Comparison of ENCODE assay signal across 8 cellular contexts in the genomic region with DNA sequence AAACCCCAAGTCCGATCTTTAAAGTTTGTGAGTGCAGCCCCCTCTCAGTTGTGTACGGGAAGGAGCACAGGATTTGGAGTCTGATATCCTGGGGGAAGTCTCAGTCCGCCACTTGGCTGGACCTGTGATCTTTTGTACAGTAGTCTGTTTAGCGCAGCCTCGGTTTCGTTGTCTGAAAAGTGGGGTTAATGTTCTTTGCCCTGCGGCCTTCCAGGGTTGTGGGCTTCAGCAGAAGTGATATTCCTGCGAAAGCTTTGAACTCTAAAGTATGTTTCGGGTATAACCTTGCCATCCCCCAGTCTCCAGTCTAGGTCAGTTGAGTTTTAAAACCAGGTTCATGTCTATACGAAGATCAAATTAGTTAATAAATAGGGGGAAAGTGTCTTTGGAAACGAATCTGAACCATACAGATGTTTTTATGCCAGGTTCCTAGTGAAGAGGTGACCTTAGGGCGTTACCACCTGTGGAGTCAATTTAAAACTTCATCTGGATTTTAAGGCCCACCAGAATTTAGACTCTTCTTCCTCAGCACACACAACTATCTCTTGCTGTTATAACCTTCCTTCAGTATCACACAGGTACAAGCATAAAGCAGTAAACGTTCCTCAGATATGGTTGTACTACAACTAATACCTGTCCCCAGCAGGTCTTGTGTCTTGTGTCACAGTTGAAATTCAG. TPM values are rescaled to one million over a fixed set of nuclear protein-coding genes. Genes with fewer than 3 reads are reported as not detected.
A peak's percentile ranks its signal among the peaks of the same experiment; 100 is the strongest.
DNase-seq lines count a peak whose midpoint lies in the region; ATAC-seq and TF ChIP-seq lines count a peak whose summit lies in the region.

No MANE protein-coding gene starts in this region.

- no peak for ATAC-seq in HG03342 (IDR thresholded peaks at IDR 0.05; ENCODE audit: unreplicated experiment)

- H3K9me3 ChIP-seq in HUES64 (ENCODE audit: insufficient read depth, low read depth, low read length) (no peaks in the 10 kb centered on the region; the same call in 1 of the 2 replicates), colonic mucosa (no peaks in the 10 kb centered on the region), mucosa of rectum (ENCODE audit: control insufficient read depth in 2 of 2, low read length in 2 of 2) (no peaks in the 10 kb centered on the region)

- no peaks in the 10 kb centered on the region for H3K36me3 ChIP-seq in HUES64 (ENCODE audit: insufficient read depth, low read length)
- no peaks in the 10 kb centered on the region for H3K36me3 ChIP-seq in colonic mucosa
- no peaks in the 10 kb centered on the region for H3K36me3 ChIP-seq in mucosa of rectum (ENCODE audit: control insufficient read depth in 2 of 2, insufficient read depth in 2 of 2, low read length in 2 of 2)

- H3K9ac ChIP-seq in HUES64 (ENCODE audit: low read depth, low read length) = peak overlapping the region; percentile 86
- H3K9ac ChIP-seq in colonic mucosa (ENCODE audit: low read depth in 2 of 2, low read length in 2 of 2) = peak overlapping the region; percentile 95
- H3K9ac ChIP-seq in mucosa of rectum (ENCODE audit: low read depth in 1 of 2, low read length in 2 of 2) = peak overlapping the region; percentile 92 to 94

- intact Hi-C loops in colonic mucosa (cut with DNase I) = no loop called here

- DNase-seq in NCI-H1417 (lab: John Stamatoyannopoulos, UW) (peak in 2 of 3 experiments; percentile 5 to 56), NCI-H1417 treated with DMSO at 0.1 percent for 48 hours (lab: John Stamatoyannopoulos, UW) (no peak), colonic mucosa (no peak), CD1c-positive myeloid dendritic cell (ENCODE audit: extremely low spot score) (no peak)
- no peak for DNase-seq in stimulated activated CD4-positive, alpha-beta T cell treated with anti-CD3 and anti-CD28 coated beads, Interleukin-4, amount 100 ng/mL, for 1 hour

- no peaks in the 10 kb centered on the region for H3K27me3 ChIP-seq in HUES64 (ENCODE audit: insufficient read depth, low read length)
- H3K27me3 ChIP-seq in colonic mucosa = no peaks in the 10 kb centered on the region
- no peaks in the 10 kb centered on the region for H3K27me3 ChIP-seq in mucosa of rectum (ENCODE audit: control insufficient read depth in 2 of 2, insufficient read depth in 2 of 2, low read length in 2 of 2)

- peak overlapping the region; percentile 94 for H3K4me3 ChIP-seq in HUES64 (ENCODE audit: low read length)
- H3K4me3 ChIP-seq in colonic mucosa = peak overlapping the region; percentile 97
- peak overlapping the region; percentile 81 to 97 for H3K4me3 ChIP-seq in mucosa of rectum (ENCODE audit: low read length in 2 of 2)

- WGBS in HUES64 = 24% methylated on average over 13 of the region's 13 CpGs

- H3K4me1 ChIP-seq in HUES64 (ENCODE audit: insufficient read depth, low read length) = peaks cover 5% of the 10 kb centered on the region
- peaks cover 10% of the 10 kb centered on the region for H3K4me1 ChIP-seq in colonic mucosa
- peaks cover 5 to 8% of the 10 kb centered on the region in 2 donors for H3K4me1 ChIP-seq in mucosa of rectum (ENCODE audit: control insufficient read depth in 2 of 2, insufficient read depth in 2 of 2, low read length in 2 of 2)

- H3K27ac ChIP-seq in HUES64 (ENCODE audit: low read depth, low read length) (peak overlapping the region; percentile 85), colonic mucosa (peak overlapping the region; percentile 92), mucosa of rectum (ENCODE audit: low read depth in 2 of 2, low read length in 2 of 2) (peak overlapping the region; percentile 88 to 91)

- no peak for TF ChIP-seq CTCF in colonic mucosa (IDR thresholded peaks at IDR 0.05)

RNA-seq across cellular contexts. Expression of gene R3HCC1L, which starts 0.9 kb away (rescaled TPM):
- polyA plus RNA-seq in HUES64 (2013, experiment 1 of 2) = 14.8 TPM
- polyA plus RNA-seq in HUES64 (2013, experiment 2 of 2) = 17.9 TPM
- total RNA-seq in colonic mucosa = 10 to 100 TPM; 16.7 to 16.8 TPM

Comparison
In these comparisons a context has a peak if more than half of its experiments do, and no peak if none do; other contexts are left out.
1. DNase-seq: peak in NCI-H1417 (2 of 3); none in NCI-H1417 treated with DMSO at 0.1 percent for 48 hours (single experiment), colonic mucosa (single experiment), CD1c-positive myeloid dendritic cell (single experiment) and stimulated activated CD4-positive, alpha-beta T cell treated with anti-CD3 and anti-CD28 coated beads, Interleukin-4, amount 100 ng/mL, for 1 hour (single experiment).
2. Peak in every context shown above with its lines, with median percentiles within 50 percentile points of each other: H3K27ac ChIP-seq, H3K4me3 ChIP-seq and H3K9ac ChIP-seq.